Comparison of ENCODE assay signal across 9 cellular contexts in genomic region chr5:168712280-168712924, GRCh38.
DNase-seq lines count a peak whose midpoint lies in the region; ATAC-seq, FAIRE-seq and TF ChIP-seq lines count a peak whose summit lies in the region.
"Had no signal": no experiment of that assay in that cellular context is flagged by ENCODE, and none has a peak within 500 bp of the region (broad histone marks: within the 10 kb centered on the region; RNA-seq: fewer than 3 reads in every experiment).

No MANE protein-coding gene starts in this region.

- intact Hi-C loops in body of pancreas (cut with DNase I) (no loop called here), thyroid gland (cut with DNase I) (no loop called here), esophagus muscularis mucosa (cut with DNase I) (no loop called here)

- dilution Hi-C loops in keratinocyte (cut with MboI; ENCODE audit: extremely low pct_ligation_motif_present, low sequenced_read_pairs), result no loop called here

- CTCF ChIA-PET in AG04449 (lab: Yijun Ruan, JAX), result interaction anchor here (1.2 to 1.7 kb wide), 5 partner anchors 31 to 868 kb away, joined by 4 to 7 read pairs (median 5); no protein-coding TSS in a partner anchor

- no peak overlapping the region for H3K9ac ChIP-seq in keratinocyte (ENCODE audit: control insufficient read depth, extremely low read depth, insufficient read depth, low read length)

- H4K20me1 ChIP-seq in keratinocyte (ENCODE audit: control insufficient read depth, extremely low read depth, insufficient read depth, low read length), result no peaks in the 10 kb centered on the region

- TF ChIP-seq EP300 in esophagus muscularis mucosa (IDR thresholded peaks at IDR 0.05), result no peak

- H3K27ac ChIP-seq in body of pancreas (no peak overlapping the region), keratinocyte (ENCODE audit: control insufficient read depth, insufficient read depth, low read length) (peak overlapping the region; percentile 51), thyroid gland (peak overlapping the region in 1 of 3 donors; percentile 2), esophagus muscularis mucosa (replicated peaks in 1 of 4) (no peak overlapping the region)

- DNase-seq in AG04449 (ENCODE audit: low read depth, low spot score) (peak; percentile 97), body of pancreas (peak in 1 of 4 donors; percentile 17), keratinocyte (ENCODE audit: low read depth, low spot score) (peak; percentile 94), middle frontal gyrus (ENCODE audit: extremely low spot score, low spot score) (no peak), GF-D8 (lab: John Stamatoyannopoulos, UW) (no peak), thyroid gland (no peak), esophagus muscularis mucosa (ENCODE audit: extremely low spot score) (no peak)
- DNase-seq: NCI-H1694 had no signal

- ATAC-seq in HG03432 (IDR thresholded peaks at IDR 0.05; ENCODE audit: unreplicated experiment) (peak; percentile 75), body of pancreas (peak; percentile 33)

- H3K4me2 ChIP-seq in keratinocyte (ENCODE audit: control insufficient read depth, extremely low read depth, insufficient read depth, low read depth, low read length), result peak overlapping the region; percentile 33

- FAIRE-seq in keratinocyte (lab: Jason Lieb, UNC), result peak; percentile 96

- H3K9me1 ChIP-seq in keratinocyte (ENCODE audit: control insufficient read depth, extremely low read depth, insufficient read depth, low read length), result no peaks in the 10 kb centered on the region

- POLR2A ChIA-PET in AG04449 (lab: Yijun Ruan, JAX), result no interaction called here

- H3K36me3 ChIP-seq in body of pancreas (replicated peaks in 1 of 2; ENCODE audit: insufficient read depth in 1 of 2, low read depth in 2 of 2), result no peaks in the 10 kb centered on the region
- H3K36me3 ChIP-seq in keratinocyte (ENCODE audit: control insufficient read depth in 2 of 2, extremely low read depth in 1 of 2, insufficient read depth in 2 of 2, low read length in 2 of 2), result no peaks in the 10 kb centered on the region
- no peaks in the 10 kb centered on the region for H3K36me3 ChIP-seq in thyroid gland
- peaks cover 0 to 20% (median 6%) of the 10 kb centered on the region in 4 donors for H3K36me3 ChIP-seq in esophagus muscularis mucosa

- no peaks in the 10 kb centered on the region for H3K4me1 ChIP-seq in body of pancreas
- peaks cover 19% of the 10 kb centered on the region for H3K4me1 ChIP-seq in keratinocyte (ENCODE audit: control insufficient read depth, extremely low read depth, insufficient read depth, low read length)
- H3K4me1 ChIP-seq in thyroid gland, result peaks cover 0 to 4% of the 10 kb centered on the region in 2 donors
- no peaks in the 10 kb centered on the region for H3K4me1 ChIP-seq in esophagus muscularis mucosa

- H3K79me2 ChIP-seq in keratinocyte (ENCODE audit: control insufficient read depth, insufficient read depth, low read length), result no peaks in the 10 kb centered on the region

- TF ChIP-seq CTCF in AG04449 (IDR thresholded peaks at IDR 0.05; ENCODE audit: insufficient read depth, low read length, missing control alignments) (no peak), body of pancreas (IDR thresholded peaks at IDR 0.05) (no peak), keratinocyte (optimal IDR thresholded peaks at IDR 0.05 in 1 of 3, IDR thresholded peaks at IDR 0.05 in 1 of 3, conservative IDR thresholded peaks at IDR 0.05 in 1 of 3; ENCODE audit: extremely low read depth in 1 of 3, insufficient read depth in 2 of 3, low read length in 3 of 3) (no peak), thyroid gland (IDR thresholded peaks at IDR 0.05) (no peak), esophagus muscularis mucosa (IDR thresholded peaks at IDR 0.05) (no peak)

- H3K27me3 ChIP-seq in body of pancreas (no peaks in the 10 kb centered on the region), keratinocyte (ENCODE audit: control insufficient read depth, extremely low read depth, insufficient read depth, low read length) (no peaks in the 10 kb centered on the region), thyroid gland (no peaks in the 10 kb centered on the region), esophagus muscularis mucosa (no peaks in the 10 kb centered on the region)

- TF ChIP-seq POLR2A in body of pancreas (IDR thresholded peaks at IDR 0.05), result no peak
- TF ChIP-seq POLR2A in thyroid gland (IDR thresholded peaks at IDR 0.05), result no peak
- TF ChIP-seq POLR2A in esophagus muscularis mucosa (IDR thresholded peaks at IDR 0.05; ENCODE audit: low read depth), result no peak

- WGBS in body of pancreas, 2 donors, result 65 to 69% methylated on average over 11 of the region's 11 CpGs
- WGBS in thyroid gland, 2 donors, result 68 to 76% methylated on average over 11 of the region's 11 CpGs
- 72% methylated on average over 11 of the region's 11 CpGs for WGBS in esophagus muscularis mucosa

- H3K4me3 ChIP-seq in AG04449 (ENCODE audit: low read depth, low read length) (no peak overlapping the region), body of pancreas (no peak overlapping the region), keratinocyte (ENCODE audit: control insufficient read depth in 2 of 3, extremely low read depth in 1 of 3, insufficient read depth in 2 of 3, low read depth in 1 of 3, low read length in 3 of 3) (no peak overlapping the region), thyroid gland (replicated peaks in 1 of 3) (no peak overlapping the region), esophagus muscularis mucosa (no peak overlapping the region)

- H3K9me3 ChIP-seq in body of pancreas (no peaks in the 10 kb centered on the region), keratinocyte (ENCODE audit: control insufficient read depth, low read depth, low read length) (no peaks in the 10 kb centered on the region), thyroid gland (no peaks in the 10 kb centered on the region), esophagus muscularis mucosa (no peaks in the 10 kb centered on the region)

- no peak overlapping the region for H2AFZ ChIP-seq in keratinocyte (ENCODE audit: control insufficient read depth, low read length)

Comparison
In these comparisons a context has a peak if more than half of its experiments do, and no peak if none do; other contexts are left out.
1. DNase-seq: peak in AG04449 (single experiment) and keratinocyte (single experiment); none in middle frontal gyrus (single experiment), GF-D8 (single experiment), thyroid gland (0 of 2) and esophagus muscularis mucosa (single experiment).